1 cellular context compared by ENCODE assay signal in the genomic region with DNA sequence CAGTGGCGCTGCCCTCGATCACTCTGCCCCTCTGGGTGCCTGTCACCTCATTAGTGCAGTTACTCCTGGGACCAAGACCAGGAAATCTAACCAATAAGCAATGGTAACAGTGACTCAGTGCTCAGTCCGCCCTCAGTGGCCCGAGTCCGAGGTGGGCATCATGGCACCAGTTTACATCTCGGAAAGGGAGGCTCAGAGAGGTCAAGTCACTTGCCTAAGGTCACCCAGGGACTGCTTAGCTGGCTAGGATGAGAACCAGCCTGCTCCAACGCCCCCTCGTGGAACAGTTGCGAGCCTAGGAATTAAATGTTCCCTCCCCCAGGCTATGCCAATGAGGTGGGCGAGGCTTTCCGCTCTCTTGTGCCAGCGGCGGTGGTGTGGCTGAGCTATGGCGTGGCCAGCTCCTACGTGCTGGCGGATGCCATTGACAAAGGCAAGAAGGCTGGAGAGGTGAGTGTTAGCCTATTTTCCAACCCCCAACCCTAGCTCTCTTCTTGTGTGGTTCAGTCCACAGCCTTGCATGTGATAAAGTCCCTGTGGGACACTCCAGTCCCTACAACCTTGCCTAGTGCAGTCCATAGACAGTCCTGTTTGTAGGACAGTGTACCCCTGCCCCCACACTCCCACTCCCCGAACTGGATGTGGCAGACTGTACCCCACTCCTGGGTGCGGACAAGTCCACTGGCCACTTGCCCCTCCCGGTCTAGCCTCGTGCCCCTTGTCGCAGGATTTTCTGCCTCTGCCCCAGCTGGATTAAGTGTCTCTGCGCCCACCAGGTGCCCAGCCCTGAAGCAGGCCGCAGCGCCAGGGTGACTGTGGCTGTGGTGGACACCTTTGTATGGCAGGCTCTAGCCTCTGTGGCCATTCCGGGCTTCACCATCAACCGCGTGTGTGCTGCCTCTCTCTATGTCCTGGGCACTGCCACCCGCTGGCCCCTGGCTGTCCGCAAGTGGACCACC.
TF ChIP-seq lines count a peak whose summit lies in the region.

No MANE protein-coding gene starts in this region.

TF ChIP-seq in HepG2, 621 proteins besides CTCF, POLR2A, EP300 and RAD21 (continued from another document and continues in another):
- TF ChIP-seq, protein P1, sequence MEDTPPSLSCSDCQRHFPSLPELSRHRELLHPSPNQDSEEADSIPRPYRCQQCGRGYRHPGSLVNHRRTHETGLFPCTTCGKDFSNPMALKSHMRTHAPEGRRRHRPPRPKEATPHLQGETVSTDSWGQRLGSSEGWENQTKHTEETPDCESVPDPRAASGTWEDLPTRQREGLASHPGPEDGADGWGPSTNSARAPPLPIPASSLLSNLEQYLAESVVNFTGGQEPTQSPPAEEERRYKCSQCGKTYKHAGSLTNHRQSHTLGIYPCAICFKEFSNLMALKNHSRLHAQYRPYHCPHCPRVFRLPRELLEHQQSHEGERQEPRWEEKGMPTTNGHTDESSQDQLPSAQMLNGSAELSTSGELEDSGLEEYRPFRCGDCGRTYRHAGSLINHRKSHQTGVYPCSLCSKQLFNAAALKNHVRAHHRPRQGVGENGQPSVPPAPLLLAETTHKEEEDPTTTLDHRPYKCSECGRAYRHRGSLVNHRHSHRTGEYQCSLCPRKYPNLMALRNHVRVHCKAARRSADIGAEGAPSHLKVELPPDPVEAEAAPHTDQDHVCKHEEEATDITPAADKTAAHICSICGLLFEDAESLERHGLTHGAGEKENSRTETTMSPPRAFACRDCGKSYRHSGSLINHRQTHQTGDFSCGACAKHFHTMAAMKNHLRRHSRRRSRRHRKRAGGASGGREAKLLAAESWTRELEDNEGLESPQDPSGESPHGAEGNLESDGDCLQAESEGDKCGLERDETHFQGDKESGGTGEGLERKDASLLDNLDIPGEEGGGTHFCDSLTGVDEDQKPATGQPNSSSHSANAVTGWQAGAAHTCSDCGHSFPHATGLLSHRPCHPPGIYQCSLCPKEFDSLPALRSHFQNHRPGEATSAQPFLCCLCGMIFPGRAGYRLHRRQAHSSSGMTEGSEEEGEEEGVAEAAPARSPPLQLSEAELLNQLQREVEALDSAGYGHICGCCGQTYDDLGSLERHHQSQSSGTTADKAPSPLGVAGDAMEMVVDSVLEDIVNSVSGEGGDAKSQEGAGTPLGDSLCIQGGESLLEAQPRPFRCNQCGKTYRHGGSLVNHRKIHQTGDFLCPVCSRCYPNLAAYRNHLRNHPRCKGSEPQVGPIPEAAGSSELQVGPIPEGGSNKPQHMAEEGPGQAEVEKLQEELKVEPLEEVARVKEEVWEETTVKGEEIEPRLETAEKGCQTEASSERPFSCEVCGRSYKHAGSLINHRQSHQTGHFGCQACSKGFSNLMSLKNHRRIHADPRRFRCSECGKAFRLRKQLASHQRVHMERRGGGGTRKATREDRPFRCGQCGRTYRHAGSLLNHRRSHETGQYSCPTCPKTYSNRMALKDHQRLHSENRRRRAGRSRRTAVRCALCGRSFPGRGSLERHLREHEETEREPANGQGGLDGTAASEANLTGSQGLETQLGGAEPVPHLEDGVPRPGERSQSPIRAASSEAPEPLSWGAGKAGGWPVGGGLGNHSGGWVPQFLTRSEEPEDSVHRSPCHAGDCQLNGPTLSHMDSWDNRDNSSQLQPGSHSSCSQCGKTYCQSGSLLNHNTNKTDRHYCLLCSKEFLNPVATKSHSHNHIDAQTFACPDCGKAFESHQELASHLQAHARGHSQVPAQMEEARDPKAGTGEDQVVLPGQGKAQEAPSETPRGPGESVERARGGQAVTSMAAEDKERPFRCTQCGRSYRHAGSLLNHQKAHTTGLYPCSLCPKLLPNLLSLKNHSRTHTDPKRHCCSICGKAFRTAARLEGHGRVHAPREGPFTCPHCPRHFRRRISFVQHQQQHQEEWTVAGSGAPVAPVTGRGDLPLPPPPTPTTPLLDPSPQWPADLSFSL (CRISPR knock-in tag; IDR thresholded peaks at IDR 0.05) = no peak
- TF ChIP-seq HNRNPL (IDR thresholded peaks at IDR 0.05; ENCODE audit: low read depth, low read length) (peak; percentile 91), SPEN (CRISPR knock-in tag; IDR thresholded peaks at IDR 0.05; ENCODE audit: low read depth) (no peak), ZNF761 (CRISPR knock-in tag; conservative IDR thresholded peaks at IDR 0.05) (0 out of 2 replicates have a peak, but pooled peaks have one; percentile 17), ZNF12 (CRISPR knock-in tag; IDR thresholded peaks at IDR 0.05) (peak; percentile 66; the same call in 1 of the 2 replicates), PBX2 (CRISPR knock-in tag; IDR thresholded peaks at IDR 0.05) (no peak), ZNF737 (CRISPR knock-in tag; IDR thresholded peaks at IDR 0.05; ENCODE audit: borderline replicate concordance) (no peak), ZBTB37 (CRISPR knock-in tag; IDR thresholded peaks at IDR 0.05) (peak; percentile 68; the same call in 1 of the 2 replicates), SOX6 (IDR thresholded peaks at IDR 0.05) (no peak), SOX6 (CRISPR knock-in tag; IDR thresholded peaks at IDR 0.05) (peak; percentile 12; the same call in 1 of the 2 replicates), ARNTL (CRISPR knock-in tag; IDR thresholded peaks at IDR 0.05) (no peak), ZMYM3 (CRISPR knock-in tag; IDR thresholded peaks at IDR 0.05) (peak; percentile 95), ZNF468 (CRISPR knock-in tag; IDR thresholded peaks at IDR 0.05) (no peak), ZFP36L2 (CRISPR knock-in tag; IDR thresholded peaks at IDR 0.05) (no peak), PAX8 (CRISPR knock-in tag; IDR thresholded peaks at IDR 0.05; ENCODE audit: borderline replicate concordance) (no peak), HOXA7 (CRISPR knock-in tag; IDR thresholded peaks at IDR 0.05) (no peak), ZNF547 (CRISPR knock-in tag; IDR thresholded peaks at IDR 0.05) (no peak), U2AF1 (optimal IDR thresholded peaks at IDR 0.05; ENCODE audit: low read depth, low read length) (peak; percentile 64), ZNF230 (CRISPR knock-in tag; IDR thresholded peaks at IDR 0.05) (peak; percentile 42; the same call in 1 of the 2 replicates), POLR2AphosphoS2 (IDR thresholded peaks at IDR 0.05; ENCODE audit: low read depth, low read length) (no peak), PRDM10 (CRISPR knock-in tag; IDR thresholded peaks at IDR 0.05; ENCODE audit: low read depth) (peak; percentile 38; the same call in 1 of the 2 replicates), ZNF281 (CRISPR knock-in tag; IDR thresholded peaks at IDR 0.05; ENCODE audit: borderline replicate concordance) (peak; percentile 32; the same call in 1 of the 2 replicates), CC2D1A (CRISPR knock-in tag; IDR thresholded peaks at IDR 0.05) (0 out of 2 replicates have a peak, but pooled peaks have one; percentile 32)
- TF ChIP-seq, protein P2, sequence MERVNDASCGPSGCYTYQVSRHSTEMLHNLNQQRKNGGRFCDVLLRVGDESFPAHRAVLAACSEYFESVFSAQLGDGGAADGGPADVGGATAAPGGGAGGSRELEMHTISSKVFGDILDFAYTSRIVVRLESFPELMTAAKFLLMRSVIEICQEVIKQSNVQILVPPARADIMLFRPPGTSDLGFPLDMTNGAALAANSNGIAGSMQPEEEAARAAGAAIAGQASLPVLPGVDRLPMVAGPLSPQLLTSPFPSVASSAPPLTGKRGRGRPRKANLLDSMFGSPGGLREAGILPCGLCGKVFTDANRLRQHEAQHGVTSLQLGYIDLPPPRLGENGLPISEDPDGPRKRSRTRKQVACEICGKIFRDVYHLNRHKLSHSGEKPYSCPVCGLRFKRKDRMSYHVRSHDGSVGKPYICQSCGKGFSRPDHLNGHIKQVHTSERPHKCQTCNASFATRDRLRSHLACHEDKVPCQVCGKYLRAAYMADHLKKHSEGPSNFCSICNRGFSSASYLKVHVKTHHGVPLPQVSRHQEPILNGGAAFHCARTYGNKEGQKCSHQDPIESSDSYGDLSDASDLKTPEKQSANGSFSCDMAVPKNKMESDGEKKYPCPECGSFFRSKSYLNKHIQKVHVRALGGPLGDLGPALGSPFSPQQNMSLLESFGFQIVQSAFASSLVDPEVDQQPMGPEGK (CRISPR knock-in tag; IDR thresholded peaks at IDR 0.05) = peak; percentile 57; the same call in 1 of the 2 replicates
- TF ChIP-seq, protein P3, sequence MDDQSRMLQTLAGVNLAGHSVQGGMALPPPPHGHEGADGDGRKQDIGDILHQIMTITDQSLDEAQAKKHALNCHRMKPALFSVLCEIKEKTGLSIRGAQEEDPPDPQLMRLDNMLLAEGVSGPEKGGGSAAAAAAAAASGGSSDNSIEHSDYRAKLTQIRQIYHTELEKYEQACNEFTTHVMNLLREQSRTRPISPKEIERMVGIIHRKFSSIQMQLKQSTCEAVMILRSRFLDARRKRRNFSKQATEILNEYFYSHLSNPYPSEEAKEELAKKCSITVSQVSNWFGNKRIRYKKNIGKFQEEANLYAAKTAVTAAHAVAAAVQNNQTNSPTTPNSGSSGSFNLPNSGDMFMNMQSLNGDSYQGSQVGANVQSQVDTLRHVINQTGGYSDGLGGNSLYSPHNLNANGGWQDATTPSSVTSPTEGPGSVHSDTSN (CRISPR knock-in tag; IDR thresholded peaks at IDR 0.05; ENCODE audit: borderline replicate concordance) = no peak
